Comparison of ENCODE assay signal across 2 cellular contexts in genomic region chr12:1542599-1542998, GRCh38.
TF ChIP-seq lines count a peak whose summit lies in the region.

No MANE protein-coding gene starts in this region.

TF ChIP-seq in IMR-90, 13 proteins besides CTCF, POLR2A, EP300 and RAD21 (continued from another document):
- TF ChIP-seq USF2 (IDR thresholded peaks at IDR 0.05; ENCODE audit: low read depth, low read length) (no peak), CEBPB (IDR thresholded peaks at IDR 0.05; ENCODE audit: low read depth, low read length) (no peak), ELK1 (IDR thresholded peaks at IDR 0.05; ENCODE audit: borderline replicate concordance, low read depth, low read length) (no peak), MXI1 (IDR thresholded peaks at IDR 0.05; ENCODE audit: borderline replicate concordance, low read depth, low read length) (no peak), RFX5 (IDR thresholded peaks at IDR 0.05; ENCODE audit: low read depth, low read length) (no peak), RCOR1 (IDR thresholded peaks at IDR 0.05; ENCODE audit: insufficient replicate concordance, low read length) (no peak)

TF ChIP-seq in HepG2, 621 proteins besides CTCF, POLR2A, EP300 and RAD21:
- no peak for TF ChIP-seq TRAFD1 (CRISPR knock-in tag; IDR thresholded peaks at IDR 0.05; ENCODE audit: borderline replicate concordance)
- TF ChIP-seq PHB2 (IDR thresholded peaks at IDR 0.05; ENCODE audit: partially characterized antibody) = no peak
